In the genomic region with DNA sequence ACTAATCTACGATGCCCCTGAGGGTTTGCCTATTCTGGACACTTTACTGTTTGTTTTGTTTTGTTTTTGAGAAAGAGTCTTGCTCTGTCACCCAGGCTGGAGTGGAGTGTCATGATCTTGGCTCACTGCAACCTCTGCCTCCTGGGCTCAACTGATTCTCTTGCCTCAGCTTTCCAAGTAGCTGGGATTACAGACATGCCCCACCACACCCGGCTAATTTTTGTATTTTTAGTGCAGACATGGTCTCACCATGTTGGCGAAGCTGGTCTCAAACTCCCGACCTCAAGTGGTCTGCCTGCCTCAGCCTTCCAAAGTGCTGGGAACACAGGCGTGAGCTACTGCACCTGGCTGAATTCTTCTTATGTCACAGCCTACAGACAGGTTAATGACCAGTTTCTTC, we compare ENCODE assay signal across 17 cellular contexts.
DNase-seq lines count a peak whose midpoint lies in the region; ATAC-seq and TF ChIP-seq lines count a peak whose summit lies in the region.
"Had no signal": no experiment of that assay in that cellular context is flagged by ENCODE, and none has a peak within 500 bp of the region (broad histone marks: within the 10 kb centered on the region; RNA-seq: fewer than 3 reads in every experiment).

No MANE protein-coding gene starts in this region.

- H3K4me1 ChIP-seq in thyroid gland = peaks cover 0 to 7% of the 10 kb centered on the region in 2 donors
- H3K4me1 ChIP-seq: A549, Caco-2 had no signal

- ATAC-seq in GM18909 (IDR thresholded peaks at IDR 0.05; ENCODE audit: poor library complexity, unreplicated experiment) (no peak), HG03025 (IDR thresholded peaks at IDR 0.05; ENCODE audit: low FRiP score, unreplicated experiment) (no peak)
- ATAC-seq: A549; CD8-positive, alpha-beta T cell had no signal

- H3K27ac ChIP-seq in thyroid gland = no peak overlapping the region
- H3K27ac ChIP-seq: 22Rv1; A549; BLaER1 treated with 17β-estradiol and CSF1 and Interleukin-3, amounts not matched to agents 10 nM and 100 nM; C4-2B had no signal

- TF ChIP-seq POLR2A in thyroid gland (IDR thresholded peaks at IDR 0.05) = no peak

- intact Hi-C loops in thyroid gland (cut with DNase I) = no loop called here

- peak; percentile 17 for DNase-seq in islet precursor cell
- DNase-seq in thyroid gland = peak; percentile 62 to 77
- DNase-seq: AML-193; Caco-2; Calu3; CD4-positive, alpha-beta T cell; CD8-positive, alpha-beta T cell; DMS79 treated with DMSO at 0.1 percent for 48 hours; GF-D8 had no signal

- no peaks in the 10 kb centered on the region for H3K36me3 ChIP-seq in thyroid gland
- H3K36me3 ChIP-seq: BLaER1 treated with 17β-estradiol and CSF1 and Interleukin-3, amounts not matched to agents 10 nM and 100 nM had no signal

- H3K9me3 Mint-ChIP-seq in brain = peaks cover 0 to 6% (median 0%) of the 10 kb centered on the region in 5 experiments
- H3K9me3 Mint-ChIP-seq: CD4-positive, alpha-beta T cell; CD8-positive, alpha-beta T cell had no signal

- H3K36me3 Mint-ChIP-seq in brain = no peaks in the 10 kb centered on the region
- H3K36me3 Mint-ChIP-seq: CD8-positive, alpha-beta T cell had no signal

- WGBS in thyroid gland, 2 donors = 20 to 49% methylated on average over 5 of the region's 5 CpGs

- H3K9me3 ChIP-seq in thyroid gland = no peaks in the 10 kb centered on the region
- H3K9me3 ChIP-seq: A549; BLaER1 treated with 17β-estradiol and CSF1 and Interleukin-3, amounts not matched to agents 10 nM and 100 nM; Caco-2 had no signal

- H3K4me1 Mint-ChIP-seq in brain = peaks cover 10% of the 10 kb centered on the region

- peak overlapping the region in 3 of 5 experiments; percentile 22 to 85 (median 46) for H3K27ac Mint-ChIP-seq in brain
- H3K27ac Mint-ChIP-seq: B cell; CD4-positive, alpha-beta T cell; CD8-positive, alpha-beta T cell had no signal

- H3K27me3 Mint-ChIP-seq in brain = peaks cover 4% of the 10 kb centered on the region
- H3K27me3 Mint-ChIP-seq: B cell; CD4-positive, alpha-beta T cell had no signal

- H3K27me3 ChIP-seq in thyroid gland = no peaks in the 10 kb centered on the region

- H3K4me3 Mint-ChIP-seq in brain = no peak overlapping the region
- H3K4me3 Mint-ChIP-seq: B cell; CD4-positive, alpha-beta T cell; CD8-positive, alpha-beta T cell had no signal

- H3K4me3 ChIP-seq in thyroid gland (replicated peaks in 1 of 3) = no peak overlapping the region
- H3K4me3 ChIP-seq: A549; BLaER1 treated with 17β-estradiol and CSF1 and Interleukin-3, amounts not matched to agents 10 nM and 100 nM had no signal

- TF ChIP-seq CTCF in brain (conservative IDR thresholded peaks at IDR 0.05) = no peak
- no peak for TF ChIP-seq CTCF in thyroid gland (IDR thresholded peaks at IDR 0.05)
